In genomic region chr2:15577071-15577706, GRCh38 we compare ENCODE assay signal across 8 cellular contexts. TPM values are rescaled to one million over a fixed set of nuclear protein-coding genes. Genes with fewer than 3 reads are reported as not detected.
A peak's percentile ranks its signal among the peaks of the same experiment; 100 is the strongest.
DNase-seq lines count a peak whose midpoint lies in the region; ATAC-seq and TF ChIP-seq lines count a peak whose summit lies in the region.

No MANE protein-coding gene starts in this region.

- H4K8ac ChIP-seq in H9 (replicated peaks; ENCODE audit: insufficient read length, low read depth, low read length), result no peak overlapping the region

- H2BK20ac ChIP-seq in H9 (ENCODE audit: low read depth, low read length, poor library complexity, severe bottlenecking), result no peak overlapping the region

- TF ChIP-seq CTCF in H9 (conservative IDR thresholded peaks at IDR 0.05), result peak; percentile 88
- TF ChIP-seq CTCF in foreskin keratinocyte (conservative IDR thresholded peaks at IDR 0.05), result peak; percentile 87
- TF ChIP-seq CTCF in osteocyte (IDR thresholded peaks at IDR 0.05), result peak; percentile 90
- peak; percentile 89 for TF ChIP-seq CTCF in type B pancreatic cell (conservative IDR thresholded peaks at IDR 0.05)

- H3K36me3 Mint-ChIP-seq in H9 (ENCODE audit: insufficient read depth in 1 of 3, low read depth in 3 of 3), result no peaks in the 10 kb centered on the region
- H3K36me3 Mint-ChIP-seq in osteocyte (ENCODE audit: unreplicated experiment), result no peaks in the 10 kb centered on the region
- H3K36me3 Mint-ChIP-seq in type B pancreatic cell, result no peaks in the 10 kb centered on the region

- no peak overlapping the region for H3K56ac ChIP-seq in H9 (ENCODE audit: insufficient read length, low read depth, low read length)

- H3K27ac ChIP-seq in H9 (ENCODE audit: insufficient read length, low read depth, low read length) (no peak overlapping the region), foreskin keratinocyte (no peak overlapping the region)

- no peak overlapping the region for H3K18ac ChIP-seq in H9 (ENCODE audit: insufficient read length, low read depth, low read length)

- H3K4me1 Mint-ChIP-seq in H9, result peaks cover 3% of the 10 kb centered on the region in 2 experiments; a peak in 2 of 4 replicates
- no peaks in the 10 kb centered on the region for H3K4me1 Mint-ChIP-seq in osteocyte (ENCODE audit: unreplicated experiment)
- no peaks in the 10 kb centered on the region for H3K4me1 Mint-ChIP-seq in type B pancreatic cell (ENCODE audit: unreplicated experiment)

- peak; percentile 81 for DNase-seq in GM03348 (ENCODE audit: low spot score)
- DNase-seq in H9, result peak; percentile 89
- peak; percentile 75 for DNase-seq in LoVo (ENCODE audit: low spot score)
- peak; percentile 88 for DNase-seq in RPMI8226
- peak; percentile 66 for DNase-seq in activated T-helper 1 cell treated with Interleukin-2 at 50 U/mL for 16 hours (ENCODE audit: low read depth)
- peak; percentile 27 to 62 for DNase-seq in foreskin keratinocyte
- DNase-seq in osteocyte (ENCODE audit: extremely low spot score, unreplicated experiment), result peak; percentile 95
- peak; percentile 86 for DNase-seq in type B pancreatic cell (ENCODE audit: extremely low spot score, unreplicated experiment)

- H4K20me1 ChIP-seq in H9 (ENCODE audit: control insufficient read depth, insufficient read depth, insufficient read length), result no peaks in the 10 kb centered on the region

- H3K27ac Mint-ChIP-seq in H9 (no peak overlapping the region), osteocyte (ENCODE audit: unreplicated experiment) (no peak overlapping the region), type B pancreatic cell (no peak overlapping the region)

- H3K4me2 ChIP-seq in H9 (ENCODE audit: insufficient read depth, insufficient read length, low read length), result no peak overlapping the region

- no peaks in the 10 kb centered on the region for H3K23me2 ChIP-seq in H9 (ENCODE audit: insufficient read length, low read depth, low read length, poor library complexity, severe bottlenecking)

- H3K4me1 ChIP-seq in H9 (ENCODE audit: insufficient read depth, low read length) (no peaks in the 10 kb centered on the region), foreskin keratinocyte (peaks cover 7% of the 10 kb centered on the region)

- no peaks in the 10 kb centered on the region for H3K27me3 ChIP-seq in H9 (ENCODE audit: insufficient read depth, low read length)
- no peaks in the 10 kb centered on the region for H3K27me3 ChIP-seq in foreskin keratinocyte

- H3K23ac ChIP-seq in H9 (ENCODE audit: insufficient read length, low read depth, low read length), result no peak overlapping the region

- no peak overlapping the region for H4K5ac ChIP-seq in H9 (ENCODE audit: insufficient read length, low read depth, low read length)

- H2BK15ac ChIP-seq in H9 (ENCODE audit: low read depth, low read length), result no peak overlapping the region

- no peaks in the 10 kb centered on the region for H3K9me3 Mint-ChIP-seq in H9
- H3K9me3 Mint-ChIP-seq in osteocyte (ENCODE audit: unreplicated experiment), result no peaks in the 10 kb centered on the region
- no peaks in the 10 kb centered on the region for H3K9me3 Mint-ChIP-seq in type B pancreatic cell

- H2AK5ac ChIP-seq in H9 (ENCODE audit: insufficient read length, low read length), result no peak overlapping the region

- no peaks in the 10 kb centered on the region for H3K79me2 ChIP-seq in H9 (ENCODE audit: insufficient read depth, low read length)

- H3K4me3 Mint-ChIP-seq in H9 (no peak overlapping the region), osteocyte (ENCODE audit: unreplicated experiment) (no peak overlapping the region), type B pancreatic cell (no peak overlapping the region)

- peak; percentile 93 for ATAC-seq in foreskin keratinocyte

- no peak overlapping the region for H3K9ac ChIP-seq in H9 (ENCODE audit: extremely low read depth, insufficient read length, low read length)

- no peaks in the 10 kb centered on the region for H3K9me3 ChIP-seq in H9 (ENCODE audit: control insufficient read depth, low read depth, low read length)

- no peak overlapping the region for H3K4ac ChIP-seq in H9 (ENCODE audit: low read depth, low read length)

- H3T11ph ChIP-seq in H9 (ENCODE audit: low read length), result no peak overlapping the region

- H2AFZ ChIP-seq in H9 (ENCODE audit: low read length), result no peak overlapping the region

- H2BK5ac ChIP-seq in H9 (ENCODE audit: insufficient read length, low read length), result no peak overlapping the region

- H2BK120ac ChIP-seq in H9 (ENCODE audit: low read depth, low read length, poor library complexity, severe bottlenecking), result no peak overlapping the region

- WGBS in H9 (ENCODE audit: extremely low coverage, insufficient read length, low lambda C conversion rate), result no CpG with 5 or more reads among the region's 6 CpGs

- H2BK12ac ChIP-seq in H9 (ENCODE audit: insufficient read length, low read depth, low read length), result no peak overlapping the region

- H3K79me1 ChIP-seq in H9 (ENCODE audit: insufficient read depth, low read depth, low read length, poor library complexity, severe bottlenecking), result no peaks in the 10 kb centered on the region

- no peak overlapping the region for H4K91ac ChIP-seq in H9 (ENCODE audit: insufficient read length, low read depth, low read length)

- H3K27me3 Mint-ChIP-seq in H9 (ENCODE audit: low read depth) (no peaks in the 10 kb centered on the region), osteocyte (ENCODE audit: unreplicated experiment) (peaks cover 6% of the 10 kb centered on the region), type B pancreatic cell (no peaks in the 10 kb centered on the region)

- no peak overlapping the region for H3K14ac ChIP-seq in H9 (ENCODE audit: insufficient read depth, low read length)

RNA-seq across cellular contexts. Expression of gene DDX1, which starts 14.5 kb away (rescaled TPM):
- total RNA-seq in H9 (2021), result 118 and 120 TPM in 2 replicates
- total RNA-seq in foreskin keratinocyte, result 124 and 127 TPM in 2 replicates
- polyA plus RNA-seq in foreskin keratinocyte, result 80.3 and 92.1 TPM in 2 replicates
- 85.6 and 90.7 TPM in 2 replicates for total RNA-seq in osteocyte
- total RNA-seq in type B pancreatic cell (ENCODE audit: low replicate concordance), result 97.3 and 111 TPM in 2 replicates

RNA-seq across cellular contexts. Expression of gene NBAS, which starts 16.1 kb away (rescaled TPM):
- total RNA-seq in H9 (2021) (29.7 and 32.5 TPM in 2 replicates), foreskin keratinocyte (37.0 and 41.6 TPM in 2 replicates), osteocyte (43.6 and 48.8 TPM in 2 replicates), type B pancreatic cell (ENCODE audit: low replicate concordance) (44.3 and 53.5 TPM in 2 replicates)
- polyA plus RNA-seq in foreskin keratinocyte, result 24.1 and 27.8 TPM in 2 replicates

Comparison
In these comparisons a context has a peak if more than half of its experiments do, and no peak if none do; other contexts are left out.
1. DNase-seq: peak in every context shown above with its lines; median percentile 95 in osteocyte; 89 in H9; 88 in RPMI8226; 86 in type B pancreatic cell; 81 in GM03348; 75 in LoVo; 66 in activated T-helper 1 cell treated with Interleukin-2 at 50 U/mL for 16 hours; 44 in foreskin keratinocyte.